Comparison of ENCODE assay signal across 1 cellular context in genomic region chr2:119837350-119837749, GRCh38.
TF ChIP-seq lines count a peak whose summit lies in the region.

No MANE protein-coding gene starts in this region.

TF ChIP-seq in HepG2, 621 proteins besides CTCF, POLR2A, EP300 and RAD21 (continued from another document and continues in another):
- TF ChIP-seq ZNF747 (CRISPR knock-in tag; IDR thresholded peaks at IDR 0.05; ENCODE audit: borderline replicate concordance) (no peak), RFXANK (CRISPR knock-in tag; IDR thresholded peaks at IDR 0.05) (no peak), SMYD3 (CRISPR knock-in tag; IDR thresholded peaks at IDR 0.05) (no peak), ZSCAN31 (CRISPR knock-in tag; IDR thresholded peaks at IDR 0.05; ENCODE audit: low read depth) (no peak), ZBTB37 (CRISPR knock-in tag; IDR thresholded peaks at IDR 0.05) (no peak), ZNF264 (CRISPR knock-in tag; IDR thresholded peaks at IDR 0.05) (no peak), ZNF329 (CRISPR knock-in tag; IDR thresholded peaks at IDR 0.05; ENCODE audit: low read depth) (no peak), PBX2 (CRISPR knock-in tag; IDR thresholded peaks at IDR 0.05) (no peak), PAX8 (CRISPR knock-in tag; IDR thresholded peaks at IDR 0.05; ENCODE audit: borderline replicate concordance) (no peak), LCORL (IDR thresholded peaks at IDR 0.05) (no peak), LCORL (CRISPR knock-in tag; IDR thresholded peaks at IDR 0.05) (no peak), ZFP37 (CRISPR knock-in tag; IDR thresholded peaks at IDR 0.05; ENCODE audit: borderline replicate concordance) (no peak), SNAPC2 (CRISPR knock-in tag; IDR thresholded peaks at IDR 0.05) (no peak), ZC3H4 (CRISPR knock-in tag; IDR thresholded peaks at IDR 0.05; ENCODE audit: borderline replicate concordance) (no peak), ISX (CRISPR knock-in tag; conservative IDR thresholded peaks at IDR 0.05) (no peak), HNF1B (CRISPR knock-in tag; IDR thresholded peaks at IDR 0.05) (peak; percentile 29; the same call in 1 of the 2 replicates), ZNF460 (CRISPR knock-in tag; IDR thresholded peaks at IDR 0.05; ENCODE audit: borderline replicate concordance) (no peak), ZNF777 (CRISPR knock-in tag; IDR thresholded peaks at IDR 0.05) (no peak; the same call in 1 of the 2 replicates), SMAD1 (CRISPR knock-in tag; IDR thresholded peaks at IDR 0.05; ENCODE audit: borderline replicate concordance, low read depth) (no peak), ZNF724P (CRISPR knock-in tag; IDR thresholded peaks at IDR 0.05; ENCODE audit: borderline replicate concordance) (no peak), FOXK1 (CRISPR knock-in tag; IDR thresholded peaks at IDR 0.05; ENCODE audit: borderline replicate concordance, low read depth) (peak; percentile 52; the same call in 1 of the 2 replicates), BRD4 (CRISPR knock-in tag; IDR thresholded peaks at IDR 0.05) (0 out of 2 replicates have a peak, but pooled peaks have one; percentile 11), ISL2 (CRISPR knock-in tag; IDR thresholded peaks at IDR 0.05) (no peak), NRL (CRISPR knock-in tag; IDR thresholded peaks at IDR 0.05; ENCODE audit: borderline replicate concordance) (no peak), ZNF792 (CRISPR knock-in tag; IDR thresholded peaks at IDR 0.05) (no peak), MAFG (CRISPR knock-in tag; IDR thresholded peaks at IDR 0.05) (no peak), BCL6 (CRISPR knock-in tag; IDR thresholded peaks at IDR 0.05) (peak; percentile 40; the same call in 1 of the 2 replicates), ZNF354B (CRISPR knock-in tag; IDR thresholded peaks at IDR 0.05) (no peak), ZNF589 (CRISPR knock-in tag; conservative IDR thresholded peaks at IDR 0.05) (no peak), HCFC1 (IDR thresholded peaks at IDR 0.05; ENCODE audit: low read depth, low read length) (no peak), SRY (CRISPR knock-in tag; IDR thresholded peaks at IDR 0.05) (no peak), ZFYVE20 (CRISPR knock-in tag; IDR thresholded peaks at IDR 0.05; ENCODE audit: borderline replicate concordance, low read depth) (no peak), ZBTB34 (CRISPR knock-in tag; IDR thresholded peaks at IDR 0.05) (no peak), PRDM15 (CRISPR knock-in tag; IDR thresholded peaks at IDR 0.05) (no peak), TBP (CRISPR knock-in tag; IDR thresholded peaks at IDR 0.05) (no peak), ZNF33A (CRISPR knock-in tag; IDR thresholded peaks at IDR 0.05; ENCODE audit: borderline replicate concordance) (no peak), IRF2 (CRISPR knock-in tag; IDR thresholded peaks at IDR 0.05) (no peak), ZNF275 (CRISPR knock-in tag; IDR thresholded peaks at IDR 0.05; ENCODE audit: borderline replicate concordance) (no peak), THAP11 (CRISPR knock-in tag; IDR thresholded peaks at IDR 0.05) (no peak), YY1 (IDR thresholded peaks at IDR 0.05; ENCODE audit: insufficient read depth, insufficient replicate concordance, low read depth, low read length) (peak; percentile 40), U2AF1 (optimal IDR thresholded peaks at IDR 0.05; ENCODE audit: low read depth, low read length) (no peak), ZNF619 (CRISPR knock-in tag; IDR thresholded peaks at IDR 0.05) (no peak), ZNF784 (CRISPR knock-in tag; IDR thresholded peaks at IDR 0.05; ENCODE audit: borderline replicate concordance) (no peak), ZNF382 (CRISPR knock-in tag; IDR thresholded peaks at IDR 0.05; ENCODE audit: borderline replicate concordance) (no peak), BRCA1 (CRISPR knock-in tag; IDR thresholded peaks at IDR 0.05) (no peak), NR2C2 (CRISPR knock-in tag; IDR thresholded peaks at IDR 0.05; ENCODE audit: borderline replicate concordance) (no peak), CSRNP1 (CRISPR knock-in tag; IDR thresholded peaks at IDR 0.05) (no peak), STAT6 (CRISPR knock-in tag; IDR thresholded peaks at IDR 0.05; ENCODE audit: borderline replicate concordance) (no peak), JUNB (CRISPR knock-in tag; IDR thresholded peaks at IDR 0.05; ENCODE audit: borderline replicate concordance) (no peak), ARNT (IDR thresholded peaks at IDR 0.05) (no peak), TERF1 (CRISPR knock-in tag; IDR thresholded peaks at IDR 0.05) (no peak), TEAD3 (CRISPR knock-in tag; optimal IDR thresholded peaks at IDR 0.05; ENCODE audit: borderline replicate concordance) (peak; percentile 89), ZBTB42 (CRISPR knock-in tag; IDR thresholded peaks at IDR 0.05) (no peak), ZFX (CRISPR knock-in tag; IDR thresholded peaks at IDR 0.05; ENCODE audit: low read depth) (no peak)
